1 cellular context compared by ENCODE assay signal in genomic region chr3:46027736-46028397, GRCh38.
TF ChIP-seq lines count a peak whose summit lies in the region.

No MANE protein-coding gene starts in this region.

TF ChIP-seq in K562, 482 proteins besides CTCF, POLR2A, EP300 and RAD21:
- TF ChIP-seq NCOR1 (IDR thresholded peaks at IDR 0.05), result no peak
- TF ChIP-seq TEAD1 (CRISPR knock-in tag; IDR thresholded peaks at IDR 0.05), result no peak
- TF ChIP-seq TRIM28 (IDR thresholded peaks at IDR 0.05), result 0 out of 2 replicates have a peak, but pooled peaks have one; percentile 49
- peak in 1 of 2 experiments; percentile 85; a peak in 2 of 3 replicates for TF ChIP-seq CBX3 (IDR thresholded peaks at IDR 0.05; ENCODE audit: borderline replicate concordance in 1 of 2, low read length in 2 of 2)
- TF ChIP-seq THRAP3 (IDR thresholded peaks at IDR 0.05; ENCODE audit: borderline replicate concordance), result no peak
- 0 out of 2 replicates have a peak, but pooled peaks have one; percentile 19 for TF ChIP-seq CBX1 (IDR thresholded peaks at IDR 0.05; ENCODE audit: low read depth)
- TF ChIP-seq ZFP36 (IDR thresholded peaks at IDR 0.05; ENCODE audit: low read depth, low read length, partially characterized antibody), result peak; percentile 84
- no peak for TF ChIP-seq MNT (conservative IDR thresholded peaks at IDR 0.05)
- TF ChIP-seq NFYB (IDR thresholded peaks at IDR 0.05; ENCODE audit: extremely low read depth, insufficient read length), result no peak
- TF ChIP-seq STAT6 (CRISPR knock-in tag; IDR thresholded peaks at IDR 0.05), result no peak
- TF ChIP-seq SMC3 (conservative IDR thresholded peaks at IDR 0.05; ENCODE audit: insufficient read depth, low read depth, low read length), result 0 out of 2 replicates have a peak, but pooled peaks have one; percentile 8
- 0 out of 2 replicates have a peak, but pooled peaks have one; percentile 46 for TF ChIP-seq CBX5 (IDR thresholded peaks at IDR 0.05; ENCODE audit: borderline replicate concordance, low read depth)
- no peak for TF ChIP-seq MAFF (IDR thresholded peaks at IDR 0.05; ENCODE audit: low read length)
- no peak for TF ChIP-seq ZNF717 (CRISPR knock-in tag; IDR thresholded peaks at IDR 0.05)
TF ChIP-seq in K562: peak in this region for 6.
